ENCODE assay signal across 8 cellular contexts in the genomic region with DNA sequence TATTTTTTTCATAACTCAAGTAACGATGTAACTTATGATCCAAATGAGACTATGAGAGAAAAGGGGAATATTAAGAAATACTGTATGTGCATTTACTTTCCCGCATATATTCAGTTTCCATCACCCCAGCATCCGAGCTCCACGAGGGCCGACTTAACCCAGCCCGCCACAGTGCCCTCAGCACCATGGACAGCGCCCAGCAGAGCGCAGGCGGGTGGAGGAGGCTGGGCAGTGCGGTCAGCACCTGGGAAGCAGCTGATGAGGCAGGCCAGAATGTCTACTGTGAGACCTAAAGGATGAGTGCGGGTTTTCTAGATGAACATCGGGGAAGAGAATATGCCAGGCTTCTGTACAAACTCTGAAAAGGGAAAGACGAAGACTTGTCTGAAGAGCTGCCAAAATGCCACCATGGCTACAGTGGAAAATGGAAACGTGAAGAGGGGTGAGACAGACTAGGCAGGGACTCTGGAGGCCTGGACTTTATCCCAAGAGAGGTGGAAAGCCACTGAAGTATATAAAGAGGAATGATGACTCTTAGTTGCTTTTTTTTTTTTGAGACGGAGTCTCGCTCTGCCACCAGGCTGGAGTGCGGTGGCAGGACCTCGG. TPM values are rescaled to one million over a fixed set of nuclear protein-coding genes. Genes with fewer than 3 reads are reported as not detected.
DNase-seq lines count a peak whose midpoint lies in the region; ATAC-seq and TF ChIP-seq lines count a peak whose summit lies in the region.

No MANE protein-coding gene starts in this region.

- peak; percentile 51 for DNase-seq in Caki2 (ENCODE audit: low read depth)
- DNase-seq in astrocyte of the cerebellum (ENCODE audit: low read depth) = peak; percentile 46
- DNase-seq in iris pigment epithelial cell (ENCODE audit: low read depth) = peak; percentile 60
- peak; percentile 45 for DNase-seq in stimulated activated CD4-positive, alpha-beta T cell treated with anti-CD3 and anti-CD28 coated beads, Interleukin-4, amount 100 ng/mL, for 1 hour

- no peak for TF ChIP-seq CTCF in astrocyte of the cerebellum (IDR thresholded peaks at IDR 0.05; ENCODE audit: low read depth, low read length, missing control alignments)

- in situ Hi-C loops in Caki2 (cut with HindIII; ENCODE audit: low pct_unique_long_range_greater_than_20kb, low sequenced_read_pairs) (no loop called here), astrocyte of the cerebellum (cut with HindIII; ENCODE audit: low sequenced_read_pairs) (loop anchor here (25.0 kb wide), 1 partner anchor 302 kb away; no protein-coding TSS in a partner anchor)

- H3K4me3 ChIP-seq in astrocyte of the cerebellum (ENCODE audit: low read depth, low read length) = no peak overlapping the region

- ATAC-seq in HG03432 (IDR thresholded peaks at IDR 0.05; ENCODE audit: unreplicated experiment) = no peak
- no peak for ATAC-seq in HG03565 (IDR thresholded peaks at IDR 0.05; ENCODE audit: unreplicated experiment)
- no peak for ATAC-seq in HG03135 (IDR thresholded peaks at IDR 0.05; ENCODE audit: unreplicated experiment)

TF ChIP-seq in PFSK-1, 5 proteins besides CTCF, POLR2A, EP300 and RAD21:
- TF ChIP-seq SIN3A (IDR thresholded peaks at IDR 0.05; ENCODE audit: borderline replicate concordance, insufficient read depth, low read length) = peak; percentile 90; the same call in 1 of the 2 replicates
- TF ChIP-seq FOXP2 (optimal IDR thresholded peaks at IDR 0.05; ENCODE audit: borderline replicate concordance, extremely low read depth, extremely low read length, insufficient read depth) = no peak
- no peak for TF ChIP-seq TAF1 (IDR thresholded peaks at IDR 0.05; ENCODE audit: borderline replicate concordance, insufficient read depth, low read length)
- TF ChIP-seq POLR2AphosphoS5 (IDR thresholded peaks at IDR 0.05; ENCODE audit: low read depth, low read length) = no peak
- TF ChIP-seq, protein P1, sequence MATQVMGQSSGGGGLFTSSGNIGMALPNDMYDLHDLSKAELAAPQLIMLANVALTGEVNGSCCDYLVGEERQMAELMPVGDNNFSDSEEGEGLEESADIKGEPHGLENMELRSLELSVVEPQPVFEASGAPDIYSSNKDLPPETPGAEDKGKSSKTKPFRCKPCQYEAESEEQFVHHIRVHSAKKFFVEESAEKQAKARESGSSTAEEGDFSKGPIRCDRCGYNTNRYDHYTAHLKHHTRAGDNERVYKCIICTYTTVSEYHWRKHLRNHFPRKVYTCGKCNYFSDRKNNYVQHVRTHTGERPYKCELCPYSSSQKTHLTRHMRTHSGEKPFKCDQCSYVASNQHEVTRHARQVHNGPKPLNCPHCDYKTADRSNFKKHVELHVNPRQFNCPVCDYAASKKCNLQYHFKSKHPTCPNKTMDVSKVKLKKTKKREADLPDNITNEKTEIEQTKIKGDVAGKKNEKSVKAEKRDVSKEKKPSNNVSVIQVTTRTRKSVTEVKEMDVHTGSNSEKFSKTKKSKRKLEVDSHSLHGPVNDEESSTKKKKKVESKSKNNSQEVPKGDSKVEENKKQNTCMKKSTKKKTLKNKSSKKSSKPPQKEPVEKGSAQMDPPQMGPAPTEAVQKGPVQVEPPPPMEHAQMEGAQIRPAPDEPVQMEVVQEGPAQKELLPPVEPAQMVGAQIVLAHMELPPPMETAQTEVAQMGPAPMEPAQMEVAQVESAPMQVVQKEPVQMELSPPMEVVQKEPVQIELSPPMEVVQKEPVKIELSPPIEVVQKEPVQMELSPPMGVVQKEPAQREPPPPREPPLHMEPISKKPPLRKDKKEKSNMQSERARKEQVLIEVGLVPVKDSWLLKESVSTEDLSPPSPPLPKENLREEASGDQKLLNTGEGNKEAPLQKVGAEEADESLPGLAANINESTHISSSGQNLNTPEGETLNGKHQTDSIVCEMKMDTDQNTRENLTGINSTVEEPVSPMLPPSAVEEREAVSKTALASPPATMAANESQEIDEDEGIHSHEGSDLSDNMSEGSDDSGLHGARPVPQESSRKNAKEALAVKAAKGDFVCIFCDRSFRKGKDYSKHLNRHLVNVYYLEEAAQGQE (IDR thresholded peaks at IDR 0.05; ENCODE audit: insufficient read depth in 1 of 2, low read depth in 2 of 2, low read length in 2 of 2) = peak; percentile 99 to 100

RNA-seq across cellular contexts. Expression of a gene that starts 34.5 kb away (rescaled TPM):
- total RNA-seq in Caki2 (2014; rRNA removed; shearing (Covaris generic); ENCODE audit: low replicate concordance) = 31.9 and 72.8 TPM in 2 replicates
- 35.6 TPM for polyA plus RNA-seq in PFSK-1 (2012; ENCODE audit: insufficient read length, low read depth)

RNA-seq across cellular contexts. Expression of a gene that starts 47.7 kb away (rescaled TPM):
- 5.1 and 31.1 TPM in 2 replicates for total RNA-seq in Caki2 (2014; rRNA removed; shearing (Covaris generic); ENCODE audit: low replicate concordance)
- polyA plus RNA-seq in PFSK-1 (2012; ENCODE audit: insufficient read length, low read depth) = 11.1 TPM
